ENCODE assay signal across 3 cellular contexts in genomic region chr12:27491226-27491625, GRCh38.
TF ChIP-seq lines count a peak whose summit lies in the region.

No MANE protein-coding gene starts in this region.

TF ChIP-seq in liver, 16 proteins besides CTCF, POLR2A, EP300 and RAD21:
- peak; percentile 37 for TF ChIP-seq FOXA2 (IDR thresholded peaks at IDR 0.05)
- no peak for TF ChIP-seq FOXA1 (IDR thresholded peaks at IDR 0.05)
- peak in 1 of 2 donors; percentile 12 for TF ChIP-seq HNF4A (conservative IDR thresholded peaks at IDR 0.05)
- TF ChIP-seq NR2F2 (IDR thresholded peaks at IDR 0.05): no peak
- TF ChIP-seq ATF3 (IDR thresholded peaks at IDR 0.05): no peak
- TF ChIP-seq EGR1 (IDR thresholded peaks at IDR 0.05; ENCODE audit: low read depth in 2 of 2): no peak
TF ChIP-seq in liver: peak in this region for 2.

TF ChIP-seq in HepG2, 621 proteins besides CTCF, POLR2A, EP300 and RAD21:
- TF ChIP-seq NFE2L2 (IDR thresholded peaks at IDR 0.05; ENCODE audit: low read length) (no peak), ZNF841 (CRISPR knock-in tag; IDR thresholded peaks at IDR 0.05; ENCODE audit: borderline replicate concordance) (no peak), KDM5B (CRISPR knock-in tag; IDR thresholded peaks at IDR 0.05; ENCODE audit: borderline replicate concordance) (no peak), SNAPC5 (CRISPR knock-in tag; IDR thresholded peaks at IDR 0.05; ENCODE audit: borderline replicate concordance) (no peak), ZNF33A (CRISPR knock-in tag; IDR thresholded peaks at IDR 0.05; ENCODE audit: borderline replicate concordance) (no peak), KAT2B (IDR thresholded peaks at IDR 0.05; ENCODE audit: borderline replicate concordance, low read depth, low read length) (no peak), HOXA7 (CRISPR knock-in tag; IDR thresholded peaks at IDR 0.05) (no peak), MAFK (conservative IDR thresholded peaks at IDR 0.05 in 1 of 2, IDR thresholded peaks at IDR 0.05 in 1 of 2; ENCODE audit: low read length in 2 of 2) (no peak)

TF ChIP-seq in HEK293, 187 proteins besides CTCF, POLR2A, EP300 and RAD21:
- TF ChIP-seq ZFP69B (tag by site-specific recombination; IDR thresholded peaks at IDR 0.05): no peak
- TF ChIP-seq IKZF3 (tag by site-specific recombination; IDR thresholded peaks at IDR 0.05): no peak
- TF ChIP-seq ZNF157 (tag by site-specific recombination; IDR thresholded peaks at IDR 0.05): no peak
- TF ChIP-seq ZNF274 (IDR thresholded peaks at IDR 0.05; ENCODE audit: low read length): no peak
- TF ChIP-seq ZNF274 (tag by site-specific recombination; IDR thresholded peaks at IDR 0.05; ENCODE audit: borderline replicate concordance): no peak
- TF ChIP-seq PRDM1 (tag by site-specific recombination; IDR thresholded peaks at IDR 0.05): peak; percentile 50; the same call in 1 of the 2 replicates
